9 cellular contexts compared by ENCODE assay signal in genomic region chr4:183798249-183798920, GRCh38.
A peak's percentile ranks its signal among the peaks of the same experiment; 100 is the strongest.
DNase-seq lines count a peak whose midpoint lies in the region; ATAC-seq and TF ChIP-seq lines count a peak whose summit lies in the region.
"Had no signal": no experiment of that assay in that cellular context is flagged by ENCODE, and none has a peak within 500 bp of the region (broad histone marks: within the 10 kb centered on the region; RNA-seq: fewer than 3 reads in every experiment).

No MANE protein-coding gene starts in this region.

- TF ChIP-seq CTCF in Peyer's patch (IDR thresholded peaks at IDR 0.05) (no peak), esophagus muscularis mucosa (IDR thresholded peaks at IDR 0.05) (no peak), omental fat pad (IDR thresholded peaks at IDR 0.05) (no peak)

- DNase-seq in COLO668 (lab: John Stamatoyannopoulos, UW; ENCODE audit: unreplicated experiment) (peak; percentile 17), Peyer's patch (no peak), esophagus muscularis mucosa (ENCODE audit: extremely low spot score) (no peak), omental fat pad (ENCODE audit: low spot score) (no peak), NCI-H2196 (lab: John Stamatoyannopoulos, UW; ENCODE audit: unreplicated experiment) (no peak), SIG-M5 treated with dmso at 0.1 percent for 504 hours (lab: John Stamatoyannopoulos, UW; ENCODE audit: unreplicated experiment) (no peak), NCI-H2107 (lab: John Stamatoyannopoulos, UW) (no peak), NCI-H2196 treated with DMSO at 0.1 percent for 48 hours (lab: John Stamatoyannopoulos, UW; ENCODE audit: unreplicated experiment) (no peak)
- DNase-seq: PC-3 had no signal

- H3K9me3 ChIP-seq in Peyer's patch = peaks cover 0 to 4% (median 0%) of the 10 kb centered on the region in 4 donors
- peaks cover 0 to 22% (median 11%) of the 10 kb centered on the region in 4 donors for H3K9me3 ChIP-seq in esophagus muscularis mucosa

- intact Hi-C loops in esophagus muscularis mucosa (cut with DNase I) = no loop called here

- H3K27me3 ChIP-seq in Peyer's patch = peaks cover 0 to 10% of the 10 kb centered on the region in 2 donors
- peaks cover 3 to 65% (median 8%) of the 10 kb centered on the region in 4 donors for H3K27me3 ChIP-seq in esophagus muscularis mucosa

- ATAC-seq in omental fat pad (ENCODE audit: low FRiP score) = peak; percentile 50
- ATAC-seq: PC-3 had no signal

- H3K27ac ChIP-seq in Peyer's patch (peak overlapping the region in 2 of 4 donors; percentile 58 to 64), esophagus muscularis mucosa (replicated peaks in 1 of 4) (peak overlapping the region; percentile 60 to 73 (median 62))

- no peak for TF ChIP-seq EP300 in esophagus muscularis mucosa (IDR thresholded peaks at IDR 0.05)

- TF ChIP-seq POLR2A in Peyer's patch (IDR thresholded peaks at IDR 0.05) (no peak), esophagus muscularis mucosa (IDR thresholded peaks at IDR 0.05; ENCODE audit: low read depth) (no peak)

- WGBS in esophagus muscularis mucosa = 3% methylated on average over 38 of the region's 62 CpGs

- H3K4me3 ChIP-seq in Peyer's patch (peak overlapping the region; percentile 31 to 67 (median 48)), esophagus muscularis mucosa (peak overlapping the region; percentile 59 to 68 (median 61))

- H3K4me1 ChIP-seq in Peyer's patch = peaks cover 0 to 20% (median 5%) of the 10 kb centered on the region in 4 donors
- H3K4me1 ChIP-seq in esophagus muscularis mucosa = peaks cover 3 to 21% (median 20%) of the 10 kb centered on the region in 4 donors

- H3K36me3 ChIP-seq in Peyer's patch (no peaks in the 10 kb centered on the region), esophagus muscularis mucosa (no peaks in the 10 kb centered on the region)
